In the genomic region with DNA sequence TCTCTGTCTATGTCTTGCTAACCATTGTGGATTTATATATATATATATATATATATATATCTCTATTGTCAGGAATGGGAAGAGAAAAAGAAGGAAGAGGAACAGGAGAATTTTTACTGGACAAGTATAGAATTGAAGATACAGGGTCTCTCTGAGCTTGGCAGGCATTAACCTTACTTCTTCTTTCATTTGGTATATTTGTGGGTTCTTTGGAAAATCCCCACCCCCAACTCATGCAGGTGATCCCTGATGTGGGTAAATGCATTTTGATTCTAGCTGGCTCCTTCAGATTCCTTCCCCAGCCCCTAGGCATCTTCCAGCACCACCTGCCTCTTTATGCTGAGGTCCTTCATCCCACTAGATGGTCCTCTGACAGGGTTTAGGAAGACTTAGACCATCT, we compare ENCODE assay signal across 6 cellular contexts.
"Had no signal": no experiment of that assay in that cellular context is flagged by ENCODE, and none has a peak within 500 bp of the region (broad histone marks: within the 10 kb centered on the region; RNA-seq: fewer than 3 reads in every experiment).

No MANE protein-coding gene starts in this region.

- H3K9me3 Mint-ChIP-seq: GM23338, H9 had no signal

- ATAC-seq: GM23338, K562 had no signal

- H3K4me3 Mint-ChIP-seq: GM23338, H9 had no signal

- H3K4me3 ChIP-seq: GM23338, K562 had no signal

- DNase-seq: H9, HCEC 1CT, IMR-90, KG1 had no signal

- H3K27ac Mint-ChIP-seq: GM23338, H9 had no signal

- H3K4me1 Mint-ChIP-seq: GM23338 had no signal
